In the genomic region with DNA sequence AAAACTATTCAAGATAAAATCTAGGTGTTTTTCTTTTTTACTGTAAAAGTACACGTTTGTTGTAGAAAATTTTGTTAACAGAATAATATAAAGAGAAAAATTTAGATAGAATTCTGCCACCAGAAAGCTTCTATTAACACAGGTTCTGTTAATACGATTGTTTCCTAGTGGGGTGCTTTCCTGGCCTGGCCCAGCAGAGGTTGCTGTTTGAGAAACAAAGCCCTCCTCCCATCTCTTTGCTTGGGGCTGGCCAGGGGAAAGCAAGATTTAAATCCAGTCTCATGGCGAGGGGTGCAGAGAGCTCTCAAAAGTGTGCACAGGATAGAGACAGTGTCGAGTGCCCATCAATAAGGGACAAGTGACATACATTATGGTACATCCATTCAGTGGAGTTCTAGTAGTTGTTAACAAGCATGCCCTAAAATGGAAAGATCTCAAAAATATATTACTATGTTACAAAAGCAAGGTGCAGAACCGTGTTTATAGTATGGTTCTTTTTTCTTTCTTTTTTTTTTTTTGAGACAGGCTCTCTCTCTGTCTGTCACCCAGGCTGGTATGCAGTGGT, we compare ENCODE assay signal across 8 cellular contexts. TPM values are rescaled to one million over a fixed set of nuclear protein-coding genes. Genes with fewer than 3 reads are reported as not detected.
DNase-seq lines count a peak whose midpoint lies in the region; ATAC-seq and TF ChIP-seq lines count a peak whose summit lies in the region.

No MANE protein-coding gene starts in this region.

- no peak for TF ChIP-seq POLR2A in GM18505 (IDR thresholded peaks at IDR 0.05; ENCODE audit: borderline replicate concordance, extremely low read depth, insufficient read depth, insufficient read length)

- H3K4me3 ChIP-seq in epithelial cell of esophagus (ENCODE audit: low read length) = no peak overlapping the region

- DNase-seq in ACHN (peak; percentile 28), M059J (ENCODE audit: low read depth) (peak; percentile 20), epithelial cell of esophagus (ENCODE audit: low read depth) (peak; percentile 31), SK-N-DZ (ENCODE audit: low spot score) (no peak), NCI-H2196 (lab: John Stamatoyannopoulos, UW; ENCODE audit: unreplicated experiment) (no peak)

- peak; percentile 53 for TF ChIP-seq CTCF in epithelial cell of esophagus (IDR thresholded peaks at IDR 0.05; ENCODE audit: insufficient read depth, low read depth, low read length, missing control alignments)

- peak; percentile 54 for ATAC-seq in GM18502 (IDR thresholded peaks at IDR 0.05; ENCODE audit: poor library complexity, unreplicated experiment)
- no peak for ATAC-seq in GM18505 (IDR thresholded peaks at IDR 0.05; ENCODE audit: unreplicated experiment)
- ATAC-seq in activated CD4-positive, CD25-positive, alpha-beta regulatory T cell treated with anti-CD3 and anti-CD28 coated beads, Interleukin-2, amount 50 U/mL, for 24 hours = no peak

- in situ Hi-C loops in ACHN (cut with HindIII; ENCODE audit: low pct_ligation_motif_present, low pct_unique_long_range_greater_than_20kb, low sequenced_read_pairs) = no loop called here

RNA-seq across cellular contexts. Expression of gene ACBD3, which starts 14.6 kb away (rescaled TPM):
- total RNA-seq in M059J (2014; rRNA removed; shearing (Covaris generic)) = 44.7 and 70.0 TPM in 2 replicates
- polyA plus RNA-seq in SK-N-DZ (2014; cell fraction: cytosol; rRNA removed) = 15.2 and 17.6 TPM in 2 replicates
- 8.7 and 9.8 TPM in 2 replicates for polyA plus RNA-seq in SK-N-DZ (2014; cell fraction: nucleus; rRNA removed)

RNA-seq across cellular contexts. Expression of gene MIXL1, which starts 22.4 kb away (rescaled TPM):
- not detected in 2 replicates for total RNA-seq in M059J (2014; rRNA removed; shearing (Covaris generic))
- polyA plus RNA-seq in SK-N-DZ (2014; cell fraction: cytosol; rRNA removed) = 0.10 TPM in 1 of 2 replicates, not detected in the other
- 0.29 TPM in 1 of 2 replicates, not detected in the other for polyA plus RNA-seq in SK-N-DZ (2014; cell fraction: nucleus; rRNA removed)

Comparison
In these comparisons a context has a peak if more than half of its experiments do, and no peak if none do; other contexts are left out.
1. DNase-seq: peak in ACHN (single experiment), M059J (single experiment) and epithelial cell of esophagus (single experiment); none in SK-N-DZ (single experiment) and NCI-H2196 (single experiment).